ENCODE assay signal across 14 cellular contexts in genomic region chr18:63309422-63309821, GRCh38. TPM values are rescaled to one million over a fixed set of nuclear protein-coding genes. Genes with fewer than 3 reads are reported as not detected.
A peak's percentile ranks its signal among the peaks of the same experiment; 100 is the strongest.
DNase-seq lines count a peak whose midpoint lies in the region; ATAC-seq lines count a peak whose summit lies in the region.
"Had no signal": no experiment of that assay in that cellular context is flagged by ENCODE, and none has a peak within 500 bp of the region (broad histone marks: within the 10 kb centered on the region; RNA-seq: fewer than 3 reads in every experiment).

No MANE protein-coding gene starts in this region.

- no peaks in the 10 kb centered on the region for H3K9me3 Mint-ChIP-seq in activated CD4-positive, alpha-beta T cell treated with anti-CD3 and anti-CD28 coated beads, Interleukin-2, amount 10 ng/mL, durations not matched to agents 24 days and 14 days
- H3K9me3 Mint-ChIP-seq in stimulated activated naive CD8-positive, alpha-beta T cell treated with anti-CD3 and anti-CD28 coated beads, Interleukin-15, amount 100 ng/mL, for 72 hours = no peaks in the 10 kb centered on the region

- peak; percentile 81 for ATAC-seq in stimulated activated naive CD8-positive, alpha-beta T cell treated with anti-CD3 and anti-CD28 coated beads, Interleukin-15, amount 100 ng/mL, for 72 hours
- ATAC-seq: gastrocnemius medialis had no signal

- peaks cover 63% of the 10 kb centered on the region for H3K36me3 Mint-ChIP-seq in activated CD4-positive, alpha-beta T cell treated with anti-CD3 and anti-CD28 coated beads, Interleukin-2, amount 10 ng/mL, durations not matched to agents 24 days and 14 days (ENCODE audit: low read depth)

- peak overlapping the region; percentile 0 for H3K27ac ChIP-seq in effector memory CD4-positive, alpha-beta T cell (ENCODE audit: insufficient read depth, low read length, poor library complexity, severe bottlenecking)
- H3K27ac ChIP-seq: brain microvascular endothelial cell, gastrocnemius medialis had no signal

- peak overlapping the region; percentile 47 for H3K4me3 Mint-ChIP-seq in activated CD4-positive, alpha-beta T cell treated with anti-CD3 and anti-CD28 coated beads, Interleukin-2, amount 10 ng/mL, durations not matched to agents 24 days and 14 days
- H3K4me3 Mint-ChIP-seq in stimulated activated naive CD8-positive, alpha-beta T cell treated with anti-CD3 and anti-CD28 coated beads, Interleukin-15, amount 100 ng/mL, for 72 hours = peak overlapping the region; percentile 17 to 38

- no peaks in the 10 kb centered on the region for H3K9me3 ChIP-seq in effector memory CD4-positive, alpha-beta T cell (ENCODE audit: control insufficient read depth, low read length)
- H3K9me3 ChIP-seq: gastrocnemius medialis, spleen had no signal

- H3K27me3 Mint-ChIP-seq in activated CD4-positive, alpha-beta T cell treated with anti-CD3 and anti-CD28 coated beads, Interleukin-2, amount 10 ng/mL, durations not matched to agents 24 days and 14 days = no peaks in the 10 kb centered on the region
- no peaks in the 10 kb centered on the region for H3K27me3 Mint-ChIP-seq in stimulated activated naive CD8-positive, alpha-beta T cell treated with anti-CD3 and anti-CD28 coated beads, Interleukin-15, amount 100 ng/mL, for 72 hours

- DNase-seq in stimulated activated CD4-positive, alpha-beta T cell treated with anti-CD3 and anti-CD28 coated beads, Interleukin-15, amount 100 ng/mL, for 24 hours = peak; percentile 55
- no peak for DNase-seq in stimulated activated CD4-positive, alpha-beta T cell treated with anti-CD3 and anti-CD28 coated beads, Interleukin-2, amount 100 ng/mL, for 48 hours
- peak; percentile 76 for DNase-seq in activated CD4-positive, alpha-beta T cell treated with anti-CD3 and anti-CD28 coated beads, Interleukin-2, amount 10 ng/mL, durations not matched to agents 24 days and 14 days
- DNase-seq in effector memory CD4-positive, alpha-beta T cell = no peak
- peak; percentile 25 to 47 for DNase-seq in stimulated activated naive CD8-positive, alpha-beta T cell treated with anti-CD3 and anti-CD28 coated beads, Interleukin-15, amount 100 ng/mL, for 72 hours
- DNase-seq in NCI-H2227 treated with DMSO at 0.1 percent for 48 hours (lab: John Stamatoyannopoulos, UW) (no peak), cortex of kidney (lab: John Stamatoyannopoulos, UW) (no peak), GM03348 (ENCODE audit: low spot score) (no peak)
- DNase-seq: brain microvascular endothelial cell, gastrocnemius medialis, NCI-H1417 treated with DMSO at 0.1 percent for 48 hours, NCI-H510A, posterior cingulate gyrus, spleen had no signal

- intact Hi-C loops in activated CD4-positive, alpha-beta T cell treated with anti-CD3 and anti-CD28 coated beads, Interleukin-2, amount 10 ng/mL, durations not matched to agents 24 days and 14 days (cut with micrococcal nuclease) = no loop called here

- H3K4me3 ChIP-seq in effector memory CD4-positive, alpha-beta T cell (ENCODE audit: insufficient read depth, low read depth, low read length, poor library complexity, severe bottlenecking) = no peak overlapping the region
- H3K4me3 ChIP-seq: gastrocnemius medialis, spleen had no signal

- no peaks in the 10 kb centered on the region for H3K36me3 ChIP-seq in effector memory CD4-positive, alpha-beta T cell (ENCODE audit: control insufficient read depth, insufficient read depth, low read length)
- H3K36me3 ChIP-seq: brain microvascular endothelial cell, gastrocnemius medialis, spleen had no signal

- peaks cover 74% of the 10 kb centered on the region for H3K4me1 Mint-ChIP-seq in activated CD4-positive, alpha-beta T cell treated with anti-CD3 and anti-CD28 coated beads, Interleukin-2, amount 10 ng/mL, durations not matched to agents 24 days and 14 days
- peaks cover 92% of the 10 kb centered on the region for H3K4me1 Mint-ChIP-seq in stimulated activated naive CD8-positive, alpha-beta T cell treated with anti-CD3 and anti-CD28 coated beads, Interleukin-15, amount 100 ng/mL, for 72 hours

- peaks cover 33% of the 10 kb centered on the region for H3K4me1 ChIP-seq in effector memory CD4-positive, alpha-beta T cell (ENCODE audit: control insufficient read depth, insufficient read depth, low read length, poor library complexity, severe bottlenecking)

- no peaks in the 10 kb centered on the region for H3K27me3 ChIP-seq in effector memory CD4-positive, alpha-beta T cell (replicated peaks; ENCODE audit: control insufficient read depth, insufficient read depth, low read length, poor library complexity, severe bottlenecking)
- H3K27me3 ChIP-seq: brain microvascular endothelial cell, gastrocnemius medialis, spleen had no signal

- peak overlapping the region; percentile 15 for H3K27ac Mint-ChIP-seq in activated CD4-positive, alpha-beta T cell treated with anti-CD3 and anti-CD28 coated beads, Interleukin-2, amount 10 ng/mL, durations not matched to agents 24 days and 14 days
- H3K27ac Mint-ChIP-seq in stimulated activated naive CD8-positive, alpha-beta T cell treated with anti-CD3 and anti-CD28 coated beads, Interleukin-15, amount 100 ng/mL, for 72 hours = peak overlapping the region in 1 of 2 donors; percentile 0

RNA-seq across cellular contexts. Expression of gene BCL2, which starts 10.1 kb away (rescaled TPM):
- 80.5 and 81.3 TPM in 2 replicates for total RNA-seq in activated CD4-positive, alpha-beta T cell treated with anti-CD3 and anti-CD28 coated beads, Interleukin-2, amount 10 ng/mL, durations not matched to agents 24 days and 14 days

RNA-seq across cellular contexts. Expression of gene KDSR, which starts 57.6 kb away (rescaled TPM):
- 83.9 and 86.9 TPM in 2 replicates for total RNA-seq in activated CD4-positive, alpha-beta T cell treated with anti-CD3 and anti-CD28 coated beads, Interleukin-2, amount 10 ng/mL, durations not matched to agents 24 days and 14 days

Comparison
In these comparisons a context has a peak if more than half of its experiments do, and no peak if none do; other contexts are left out.
1. DNase-seq: peak in stimulated activated CD4-positive, alpha-beta T cell treated with anti-CD3 and anti-CD28 coated beads, Interleukin-15, amount 100 ng/mL, for 24 hours (single experiment), activated CD4-positive, alpha-beta T cell treated with anti-CD3 and anti-CD28 coated beads, Interleukin-2, amount 10 ng/mL, durations not matched to agents 24 days and 14 days (single experiment) and stimulated activated naive CD8-positive, alpha-beta T cell treated with anti-CD3 and anti-CD28 coated beads, Interleukin-15, amount 100 ng/mL, for 72 hours (2 of 2); none in stimulated activated CD4-positive, alpha-beta T cell treated with anti-CD3 and anti-CD28 coated beads, Interleukin-2, amount 100 ng/mL, for 48 hours (0 of 2), effector memory CD4-positive, alpha-beta T cell (0 of 3), NCI-H2227 treated with DMSO at 0.1 percent for 48 hours (single experiment), cortex of kidney (single experiment) and GM03348 (single experiment).